In the genomic region with DNA sequence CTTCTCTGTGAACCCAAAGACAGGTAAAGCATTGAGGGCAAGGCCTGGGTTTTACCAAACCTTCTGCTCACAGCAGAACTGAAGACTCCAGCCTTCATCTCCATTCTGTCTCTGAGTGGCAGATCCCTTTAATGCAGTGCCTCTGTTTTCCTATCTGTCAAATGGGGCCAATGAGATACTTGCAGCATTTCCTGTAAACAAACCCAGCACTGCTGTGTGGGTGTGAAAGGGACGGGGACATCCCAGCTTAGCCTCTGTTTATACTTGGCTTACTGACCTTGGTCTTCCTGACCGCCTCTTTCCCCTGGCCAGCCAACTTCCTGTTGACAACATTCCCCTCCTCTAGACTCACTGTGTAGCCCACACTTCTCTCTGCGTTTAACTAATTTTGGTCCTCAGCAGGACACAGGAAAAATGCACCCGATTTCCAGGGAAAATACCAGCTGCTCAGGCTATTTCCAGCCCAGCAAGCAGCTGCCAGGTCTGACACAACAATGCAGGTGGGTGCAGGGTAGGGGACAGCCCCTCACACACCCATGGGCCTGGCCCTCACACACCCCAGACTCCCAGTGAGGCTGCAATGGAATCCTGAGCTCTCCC, we compare ENCODE assay signal across 1 cellular context.
TF ChIP-seq lines count a peak whose summit lies in the region.

No MANE protein-coding gene starts in this region.

TF ChIP-seq in HepG2, 621 proteins besides CTCF, POLR2A, EP300 and RAD21 (continued from another document):
- TF ChIP-seq, protein P1, sequence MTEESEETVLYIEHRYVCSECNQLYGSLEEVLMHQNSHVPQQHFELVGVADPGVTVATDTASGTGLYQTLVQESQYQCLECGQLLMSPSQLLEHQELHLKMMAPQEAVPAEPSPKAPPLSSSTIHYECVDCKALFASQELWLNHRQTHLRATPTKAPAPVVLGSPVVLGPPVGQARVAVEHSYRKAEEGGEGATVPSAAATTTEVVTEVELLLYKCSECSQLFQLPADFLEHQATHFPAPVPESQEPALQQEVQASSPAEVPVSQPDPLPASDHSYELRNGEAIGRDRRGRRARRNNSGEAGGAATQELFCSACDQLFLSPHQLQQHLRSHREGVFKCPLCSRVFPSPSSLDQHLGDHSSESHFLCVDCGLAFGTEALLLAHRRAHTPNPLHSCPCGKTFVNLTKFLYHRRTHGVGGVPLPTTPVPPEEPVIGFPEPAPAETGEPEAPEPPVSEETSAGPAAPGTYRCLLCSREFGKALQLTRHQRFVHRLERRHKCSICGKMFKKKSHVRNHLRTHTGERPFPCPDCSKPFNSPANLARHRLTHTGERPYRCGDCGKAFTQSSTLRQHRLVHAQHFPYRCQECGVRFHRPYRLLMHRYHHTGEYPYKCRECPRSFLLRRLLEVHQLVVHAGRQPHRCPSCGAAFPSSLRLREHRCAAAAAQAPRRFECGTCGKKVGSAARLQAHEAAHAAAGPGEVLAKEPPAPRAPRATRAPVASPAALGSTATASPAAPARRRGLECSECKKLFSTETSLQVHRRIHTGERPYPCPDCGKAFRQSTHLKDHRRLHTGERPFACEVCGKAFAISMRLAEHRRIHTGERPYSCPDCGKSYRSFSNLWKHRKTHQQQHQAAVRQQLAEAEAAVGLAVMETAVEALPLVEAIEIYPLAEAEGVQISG (CRISPR knock-in tag; IDR thresholded peaks at IDR 0.05): peak; percentile 74
- TF ChIP-seq NCOA2 (CRISPR knock-in tag; IDR thresholded peaks at IDR 0.05): peak; percentile 83
- TF ChIP-seq, protein P2, sequence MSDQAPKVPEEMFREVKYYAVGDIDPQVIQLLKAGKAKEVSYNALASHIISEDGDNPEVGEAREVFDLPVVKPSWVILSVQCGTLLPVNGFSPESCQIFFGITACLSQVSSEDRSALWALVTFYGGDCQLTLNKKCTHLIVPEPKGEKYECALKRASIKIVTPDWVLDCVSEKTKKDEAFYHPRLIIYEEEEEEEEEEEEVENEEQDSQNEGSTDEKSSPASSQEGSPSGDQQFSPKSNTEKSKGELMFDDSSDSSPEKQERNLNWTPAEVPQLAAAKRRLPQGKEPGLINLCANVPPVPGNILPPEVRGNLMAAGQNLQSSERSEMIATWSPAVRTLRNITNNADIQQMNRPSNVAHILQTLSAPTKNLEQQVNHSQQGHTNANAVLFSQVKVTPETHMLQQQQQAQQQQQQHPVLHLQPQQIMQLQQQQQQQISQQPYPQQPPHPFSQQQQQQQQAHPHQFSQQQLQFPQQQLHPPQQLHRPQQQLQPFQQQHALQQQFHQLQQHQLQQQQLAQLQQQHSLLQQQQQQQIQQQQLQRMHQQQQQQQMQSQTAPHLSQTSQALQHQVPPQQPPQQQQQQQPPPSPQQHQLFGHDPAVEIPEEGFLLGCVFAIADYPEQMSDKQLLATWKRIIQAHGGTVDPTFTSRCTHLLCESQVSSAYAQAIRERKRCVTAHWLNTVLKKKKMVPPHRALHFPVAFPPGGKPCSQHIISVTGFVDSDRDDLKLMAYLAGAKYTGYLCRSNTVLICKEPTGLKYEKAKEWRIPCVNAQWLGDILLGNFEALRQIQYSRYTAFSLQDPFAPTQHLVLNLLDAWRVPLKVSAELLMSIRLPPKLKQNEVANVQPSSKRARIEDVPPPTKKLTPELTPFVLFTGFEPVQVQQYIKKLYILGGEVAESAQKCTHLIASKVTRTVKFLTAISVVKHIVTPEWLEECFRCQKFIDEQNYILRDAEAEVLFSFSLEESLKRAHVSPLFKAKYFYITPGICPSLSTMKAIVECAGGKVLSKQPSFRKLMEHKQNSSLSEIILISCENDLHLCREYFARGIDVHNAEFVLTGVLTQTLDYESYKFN (CRISPR knock-in tag; conservative IDR thresholded peaks at IDR 0.05): peak; percentile 95
- TF ChIP-seq HDAC6 (IDR thresholded peaks at IDR 0.05; ENCODE audit: low read depth, low read length): no peak
- TF ChIP-seq SP2 (CRISPR knock-in tag; IDR thresholded peaks at IDR 0.05): peak; percentile 30; the same call in 1 of the 2 replicates
- TF ChIP-seq RARG (CRISPR knock-in tag; IDR thresholded peaks at IDR 0.05; ENCODE audit: low read depth): no peak
- TF ChIP-seq, protein P3, sequence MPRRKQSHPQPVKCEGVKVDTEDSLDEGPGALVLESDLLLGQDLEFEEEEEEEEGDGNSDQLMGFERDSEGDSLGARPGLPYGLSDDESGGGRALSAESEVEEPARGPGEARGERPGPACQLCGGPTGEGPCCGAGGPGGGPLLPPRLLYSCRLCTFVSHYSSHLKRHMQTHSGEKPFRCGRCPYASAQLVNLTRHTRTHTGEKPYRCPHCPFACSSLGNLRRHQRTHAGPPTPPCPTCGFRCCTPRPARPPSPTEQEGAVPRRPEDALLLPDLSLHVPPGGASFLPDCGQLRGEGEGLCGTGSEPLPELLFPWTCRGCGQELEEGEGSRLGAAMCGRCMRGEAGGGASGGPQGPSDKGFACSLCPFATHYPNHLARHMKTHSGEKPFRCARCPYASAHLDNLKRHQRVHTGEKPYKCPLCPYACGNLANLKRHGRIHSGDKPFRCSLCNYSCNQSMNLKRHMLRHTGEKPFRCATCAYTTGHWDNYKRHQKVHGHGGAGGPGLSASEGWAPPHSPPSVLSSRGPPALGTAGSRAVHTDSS (CRISPR knock-in tag; conservative IDR thresholded peaks at IDR 0.05): no peak
- TF ChIP-seq, protein P4, sequence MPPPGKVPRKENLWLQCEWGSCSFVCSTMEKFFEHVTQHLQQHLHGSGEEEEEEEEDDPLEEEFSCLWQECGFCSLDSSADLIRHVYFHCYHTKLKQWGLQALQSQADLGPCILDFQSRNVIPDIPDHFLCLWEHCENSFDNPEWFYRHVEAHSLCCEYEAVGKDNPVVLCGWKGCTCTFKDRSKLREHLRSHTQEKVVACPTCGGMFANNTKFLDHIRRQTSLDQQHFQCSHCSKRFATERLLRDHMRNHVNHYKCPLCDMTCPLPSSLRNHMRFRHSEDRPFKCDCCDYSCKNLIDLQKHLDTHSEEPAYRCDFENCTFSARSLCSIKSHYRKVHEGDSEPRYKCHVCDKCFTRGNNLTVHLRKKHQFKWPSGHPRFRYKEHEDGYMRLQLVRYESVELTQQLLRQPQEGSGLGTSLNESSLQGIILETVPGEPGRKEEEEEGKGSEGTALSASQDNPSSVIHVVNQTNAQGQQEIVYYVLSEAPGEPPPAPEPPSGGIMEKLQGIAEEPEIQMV (CRISPR knock-in tag; IDR thresholded peaks at IDR 0.05; ENCODE audit: low read depth): 0 out of 2 replicates have a peak, but pooled peaks have one; percentile 31
- no peak for TF ChIP-seq RBFOX2 (IDR thresholded peaks at IDR 0.05; ENCODE audit: low read depth, low read length)
- TF ChIP-seq CREM (IDR thresholded peaks at IDR 0.05): peak; percentile 62
- TF ChIP-seq CREM (CRISPR knock-in tag; IDR thresholded peaks at IDR 0.05): no peak
- TF ChIP-seq, protein P5, sequence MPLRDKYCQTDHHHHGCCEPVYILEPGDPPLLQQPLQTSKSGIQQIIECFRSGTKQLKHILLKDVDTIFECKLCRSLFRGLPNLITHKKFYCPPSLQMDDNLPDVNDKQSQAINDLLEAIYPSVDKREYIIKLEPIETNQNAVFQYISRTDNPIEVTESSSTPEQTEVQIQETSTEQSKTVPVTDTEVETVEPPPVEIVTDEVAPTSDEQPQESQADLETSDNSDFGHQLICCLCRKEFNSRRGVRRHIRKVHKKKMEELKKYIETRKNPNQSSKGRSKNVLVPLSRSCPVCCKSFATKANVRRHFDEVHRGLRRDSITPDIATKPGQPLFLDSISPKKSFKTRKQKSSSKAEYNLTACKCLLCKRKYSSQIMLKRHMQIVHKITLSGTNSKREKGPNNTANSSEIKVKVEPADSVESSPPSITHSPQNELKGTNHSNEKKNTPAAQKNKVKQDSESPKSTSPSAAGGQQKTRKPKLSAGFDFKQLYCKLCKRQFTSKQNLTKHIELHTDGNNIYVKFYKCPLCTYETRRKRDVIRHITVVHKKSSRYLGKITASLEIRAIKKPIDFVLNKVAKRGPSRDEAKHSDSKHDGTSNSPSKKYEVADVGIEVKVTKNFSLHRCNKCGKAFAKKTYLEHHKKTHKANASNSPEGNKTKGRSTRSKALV (CRISPR knock-in tag; IDR thresholded peaks at IDR 0.05): peak; percentile 38; the same call in 1 of the 2 replicates
- peak; percentile 92 for TF ChIP-seq DPF2 (CRISPR knock-in tag; IDR thresholded peaks at IDR 0.05; ENCODE audit: borderline replicate concordance, low read depth)
- peak; percentile 97 for TF ChIP-seq TEAD3 (CRISPR knock-in tag; optimal IDR thresholded peaks at IDR 0.05; ENCODE audit: borderline replicate concordance)
- TF ChIP-seq ZNF331 (CRISPR knock-in tag; IDR thresholded peaks at IDR 0.05): peak; percentile 37; the same call in 1 of the 2 replicates
- TF ChIP-seq FOSL1 (CRISPR knock-in tag; IDR thresholded peaks at IDR 0.05; ENCODE audit: borderline replicate concordance): peak; percentile 17; the same call in 1 of the 2 replicates
- TF ChIP-seq ZNF30 (CRISPR knock-in tag; IDR thresholded peaks at IDR 0.05): no peak
- peak; percentile 72 for TF ChIP-seq ZNF451 (CRISPR knock-in tag; IDR thresholded peaks at IDR 0.05)
- TF ChIP-seq, protein P6, sequence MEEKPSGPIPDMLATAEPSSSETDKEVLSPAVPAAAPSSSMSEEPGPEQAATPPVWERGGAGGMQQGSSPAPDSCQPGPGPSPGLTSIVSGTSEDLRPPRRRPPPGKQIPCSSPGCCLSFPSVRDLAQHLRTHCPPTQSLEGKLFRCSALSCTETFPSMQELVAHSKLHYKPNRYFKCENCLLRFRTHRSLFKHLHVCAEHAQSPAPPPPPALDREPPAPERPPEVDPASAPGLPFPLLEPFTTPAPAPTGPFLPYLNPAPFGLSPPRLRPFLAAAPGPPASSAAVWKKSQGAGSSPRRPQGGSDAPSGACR (CRISPR knock-in tag; IDR thresholded peaks at IDR 0.05): peak; percentile 93
- peak; percentile 80 for TF ChIP-seq RXRA (CRISPR knock-in tag; IDR thresholded peaks at IDR 0.05)
- peak; percentile 89 for TF ChIP-seq FOXK2 (IDR thresholded peaks at IDR 0.05)
- TF ChIP-seq THAP11 (CRISPR knock-in tag; IDR thresholded peaks at IDR 0.05): peak; percentile 54
- TF ChIP-seq ZNF746 (CRISPR knock-in tag; IDR thresholded peaks at IDR 0.05): 0 out of 2 replicates have a peak, but pooled peaks have one; percentile 44
- peak; percentile 99 for TF ChIP-seq ZMYM2 (CRISPR knock-in tag; IDR thresholded peaks at IDR 0.05)
- TF ChIP-seq CHD4 (IDR thresholded peaks at IDR 0.05; ENCODE audit: borderline replicate concordance, low read length): peak; percentile 92; the same call in 1 of the 2 replicates
- peak; percentile 32; the same call in 1 of the 2 replicates for TF ChIP-seq ZNF430 (CRISPR knock-in tag; IDR thresholded peaks at IDR 0.05)
- TF ChIP-seq GABPB1 (CRISPR knock-in tag; IDR thresholded peaks at IDR 0.05): peak; percentile 81
- TF ChIP-seq, protein P7, sequence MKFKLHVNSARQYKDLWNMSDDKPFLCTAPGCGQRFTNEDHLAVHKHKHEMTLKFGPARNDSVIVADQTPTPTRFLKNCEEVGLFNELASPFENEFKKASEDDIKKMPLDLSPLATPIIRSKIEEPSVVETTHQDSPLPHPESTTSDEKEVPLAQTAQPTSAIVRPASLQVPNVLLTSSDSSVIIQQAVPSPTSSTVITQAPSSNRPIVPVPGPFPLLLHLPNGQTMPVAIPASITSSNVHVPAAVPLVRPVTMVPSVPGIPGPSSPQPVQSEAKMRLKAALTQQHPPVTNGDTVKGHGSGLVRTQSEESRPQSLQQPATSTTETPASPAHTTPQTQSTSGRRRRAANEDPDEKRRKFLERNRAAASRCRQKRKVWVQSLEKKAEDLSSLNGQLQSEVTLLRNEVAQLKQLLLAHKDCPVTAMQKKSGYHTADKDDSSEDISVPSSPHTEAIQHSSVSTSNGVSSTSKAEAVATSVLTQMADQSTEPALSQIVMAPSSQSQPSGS (CRISPR knock-in tag; IDR thresholded peaks at IDR 0.05): peak; percentile 48; the same call in 1 of the 2 replicates
- no peak for TF ChIP-seq ARHGAP35 (CRISPR knock-in tag; IDR thresholded peaks at IDR 0.05; ENCODE audit: borderline replicate concordance)
- peak; percentile 84 for TF ChIP-seq MIXL1 (CRISPR knock-in tag; IDR thresholded peaks at IDR 0.05)
